21 cellular contexts compared by ENCODE assay signal in genomic region chr13:34153428-34154180, GRCh38.
DNase-seq lines count a peak whose midpoint lies in the region; ATAC-seq, FAIRE-seq and TF ChIP-seq lines count a peak whose summit lies in the region.
"Had no signal": no experiment of that assay in that cellular context is flagged by ENCODE, and none has a peak within 500 bp of the region (broad histone marks: within the 10 kb centered on the region; RNA-seq: fewer than 3 reads in every experiment).

No MANE protein-coding gene starts in this region.

- no peak overlapping the region for H4K5ac ChIP-seq in mesendoderm (ENCODE audit: low read length)

- FAIRE-seq in astrocyte (lab: Jason Lieb, UNC): no peak
- no peak for FAIRE-seq in D721Med (lab: Jason Lieb, UNC)

- H2BK15ac ChIP-seq in mesendoderm (replicated peaks; ENCODE audit: low read depth): no peak overlapping the region

- CTCF ChIA-PET in HEK293T (lab: Yijun Ruan, JAX): no interaction called here

- ATAC-seq in left cardiac atrium (no peak), Right ventricle myocardium inferior (no peak), GM18909 (IDR thresholded peaks at IDR 0.05; ENCODE audit: poor library complexity, unreplicated experiment) (no peak), GM19455 (IDR thresholded peaks at IDR 0.05; ENCODE audit: unreplicated experiment) (no peak)
- ATAC-seq: CD8-positive, alpha-beta T cell; esophagus mucosa; psoas muscle; stimulated activated memory B cell treated with anti-CD40 and anti-IgM and Interleukin-4, amounts not matched to agents 10 μg/mL and 1 μg/mL and 100 μg/mL, for 72 hours had no signal

- no peaks in the 10 kb centered on the region for H3K27me3 Mint-ChIP-seq in astrocyte (ENCODE audit: low read depth, unreplicated experiment)

- no peak overlapping the region for H3K4me3 ChIP-seq in astrocyte (ENCODE audit: insufficient read depth, low read depth, low read length)
- no peak overlapping the region for H3K4me3 ChIP-seq in mesendoderm (ENCODE audit: low read length)
- H3K4me3 ChIP-seq: psoas muscle, upper lobe of left lung had no signal

- H3K9me3 ChIP-seq in astrocyte (ENCODE audit: insufficient read depth, low read depth, low read length): no peaks in the 10 kb centered on the region
- H3K9me3 ChIP-seq: psoas muscle, upper lobe of left lung had no signal

- H2AFZ ChIP-seq in astrocyte (ENCODE audit: low read depth, low read length): no peak overlapping the region

- H3K9ac ChIP-seq in astrocyte (ENCODE audit: low read length) (no peak overlapping the region), mesendoderm (ENCODE audit: low read length) (no peak overlapping the region)

- H3K4me3 Mint-ChIP-seq in astrocyte (ENCODE audit: unreplicated experiment): no peak overlapping the region
- H3K4me3 Mint-ChIP-seq: CD8-positive, alpha-beta T cell; dendritic cell treated with granulocyte-macrophage colony-stimulating factor and Interleukin-4, amounts not matched to agents 40 ng/mL and 50 ng/mL, for 4 days; immature natural killer cell; nephron; stimulated activated memory B cell treated with anti-CD40 and anti-IgM and Interleukin-4, amounts not matched to agents 10 μg/mL and 1 μg/mL and 100 μg/mL, for 72 hours; T-helper 2 cell treated with Interferon-gamma antibody and Interleukin-4, amounts not matched to agents 5 μg/mL and 100 μg/mL, for 36 hours had no signal

- H3K79me2 ChIP-seq in astrocyte (ENCODE audit: insufficient read depth, low read length) (no peaks in the 10 kb centered on the region), mesendoderm (ENCODE audit: control insufficient read depth, insufficient read depth, low read length) (no peaks in the 10 kb centered on the region)

- H3K79me1 ChIP-seq in mesendoderm (ENCODE audit: low read length): no peaks in the 10 kb centered on the region

- TF ChIP-seq CTCF in astrocyte (IDR thresholded peaks at IDR 0.05; ENCODE audit: insufficient read depth, low read depth, low read length) (no peak), D721Med (IDR thresholded peaks at IDR 0.05; ENCODE audit: insufficient read depth, missing control alignments) (no peak)

- no peaks in the 10 kb centered on the region for H3K36me3 Mint-ChIP-seq in astrocyte (ENCODE audit: low read depth, unreplicated experiment)
- H3K36me3 Mint-ChIP-seq: CD8-positive, alpha-beta T cell; stimulated activated memory B cell treated with anti-CD40 and anti-IgM and Interleukin-4, amounts not matched to agents 10 μg/mL and 1 μg/mL and 100 μg/mL, for 72 hours had no signal

- no peaks in the 10 kb centered on the region for H4K20me1 ChIP-seq in astrocyte (ENCODE audit: insufficient read depth, low read length)

- peak; percentile 20 for DNase-seq in left cardiac atrium
- no peak for DNase-seq in Right ventricle myocardium inferior (ENCODE audit: missing footprints)
- no peak for DNase-seq in astrocyte (ENCODE audit: low read depth)
- DNase-seq in mesendoderm: peak; percentile 52
- no peak for DNase-seq in D721Med (ENCODE audit: insufficient read length, low spot score)
- DNase-seq in HEK293T (ENCODE audit: extremely low spot score): no peak
- DNase-seq: activated naive CD4-positive, alpha-beta T cell treated with Interleukin-2 at 50 U/mL for 16 hours; CD8-positive, alpha-beta T cell; DMS79 treated with DMSO at 0.1 percent for 48 hours; immature natural killer cell; NCI-H1930; NCI-H510A treated with DMSO at 0.1 percent for 48 hours; psoas muscle; upper lobe of left lung had no signal

- no peak overlapping the region for H3K56ac ChIP-seq in mesendoderm (ENCODE audit: low read length)

- POLR2A ChIA-PET in HEK293T (lab: Yijun Ruan, JAX): no interaction called here

- no peak overlapping the region for H2AK5ac ChIP-seq in mesendoderm (ENCODE audit: low read length)

- H2BK5ac ChIP-seq in mesendoderm (ENCODE audit: low read length): no peak overlapping the region

- peak overlapping the region; percentile 79 for H3K27ac Mint-ChIP-seq in astrocyte (ENCODE audit: unreplicated experiment)
- H3K27ac Mint-ChIP-seq: CD8-positive, alpha-beta T cell; dendritic cell treated with granulocyte-macrophage colony-stimulating factor and Interleukin-4, amounts not matched to agents 40 ng/mL and 50 ng/mL, for 4 days; immature natural killer cell; nephron; stimulated activated memory B cell treated with anti-CD40 and anti-IgM and Interleukin-4, amounts not matched to agents 10 μg/mL and 1 μg/mL and 100 μg/mL, for 72 hours; T-helper 2 cell treated with Interferon-gamma antibody and Interleukin-4, amounts not matched to agents 5 μg/mL and 100 μg/mL, for 36 hours had no signal

- H3K4me2 ChIP-seq in astrocyte (ENCODE audit: low read length) (no peak overlapping the region), mesendoderm (ENCODE audit: low read length) (no peak overlapping the region)

- no peak overlapping the region for H3K4ac ChIP-seq in mesendoderm (ENCODE audit: low read depth, low read length)

- H3K23ac ChIP-seq in mesendoderm (ENCODE audit: low read length): no peak overlapping the region

- H3K4me1 ChIP-seq in astrocyte (ENCODE audit: insufficient read depth, low read length) (peaks cover 28% of the 10 kb centered on the region), mesendoderm (ENCODE audit: control insufficient read depth, low read depth, low read length) (peaks cover 12% of the 10 kb centered on the region)
- H3K4me1 ChIP-seq: psoas muscle had no signal

- WGBS in mesendoderm (ENCODE audit: extremely low coverage, insufficient coverage, low lambda C conversion rate): no CpG with 5 or more reads among the region's 12 CpGs

- H3K9me3 Mint-ChIP-seq in astrocyte (ENCODE audit: unreplicated experiment): peaks cover 2% of the 10 kb centered on the region
- H3K9me3 Mint-ChIP-seq: CD8-positive, alpha-beta T cell; nephron had no signal

- peaks cover 35% of the 10 kb centered on the region for H3K4me1 Mint-ChIP-seq in astrocyte (ENCODE audit: low read depth, unreplicated experiment)
- H3K4me1 Mint-ChIP-seq: immature natural killer cell had no signal

- intact Hi-C loops in left cardiac atrium (cut with DNase I) (no loop called here), Right ventricle myocardium inferior (cut with DNase I) (no loop called here)

- no peak overlapping the region for H3K27ac ChIP-seq in astrocyte (ENCODE audit: low read depth, low read length)
- H3K27ac ChIP-seq in mesendoderm (ENCODE audit: low read depth, low read length): no peak overlapping the region
- H3K27ac ChIP-seq: psoas muscle, upper lobe of left lung had no signal

- H3K27me3 ChIP-seq in astrocyte (ENCODE audit: insufficient read depth, low read length) (no peaks in the 10 kb centered on the region), mesendoderm (ENCODE audit: insufficient read depth, low read length, poor library complexity) (no peaks in the 10 kb centered on the region)
- H3K27me3 ChIP-seq: upper lobe of left lung had no signal

- H3K36me3 ChIP-seq in astrocyte (ENCODE audit: insufficient read depth, low read length) (no peaks in the 10 kb centered on the region), mesendoderm (ENCODE audit: control insufficient read depth, insufficient read depth, low read length) (no peaks in the 10 kb centered on the region)
- H3K36me3 ChIP-seq: upper lobe of left lung had no signal

- no peak overlapping the region for H4K8ac ChIP-seq in mesendoderm (ENCODE audit: low read depth, low read length)

- no peak overlapping the region for H3K18ac ChIP-seq in mesendoderm (ENCODE audit: low read length)

- H2BK120ac ChIP-seq in mesendoderm (ENCODE audit: low read depth, low read length): no peak overlapping the region

TF ChIP-seq in HEK293T, 16 proteins besides CTCF, POLR2A, EP300 and RAD21:
- TF ChIP-seq, protein P1, sequence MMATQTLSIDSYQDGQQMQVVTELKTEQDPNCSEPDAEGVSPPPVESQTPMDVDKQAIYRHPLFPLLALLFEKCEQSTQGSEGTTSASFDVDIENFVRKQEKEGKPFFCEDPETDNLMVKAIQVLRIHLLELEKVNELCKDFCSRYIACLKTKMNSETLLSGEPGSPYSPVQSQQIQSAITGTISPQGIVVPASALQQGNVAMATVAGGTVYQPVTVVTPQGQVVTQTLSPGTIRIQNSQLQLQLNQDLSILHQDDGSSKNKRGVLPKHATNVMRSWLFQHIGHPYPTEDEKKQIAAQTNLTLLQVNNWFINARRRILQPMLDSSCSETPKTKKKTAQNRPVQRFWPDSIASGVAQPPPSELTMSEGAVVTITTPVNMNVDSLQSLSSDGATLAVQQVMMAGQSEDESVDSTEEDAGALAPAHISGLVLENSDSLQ (IDR thresholded peaks at IDR 0.05): no peak
- no peak for TF ChIP-seq FOXA1 (IDR thresholded peaks at IDR 0.05)
- no peak for TF ChIP-seq SP1 (IDR thresholded peaks at IDR 0.05)
- TF ChIP-seq NFRKB (IDR thresholded peaks at IDR 0.05): no peak
- TF ChIP-seq ZNF384 (IDR thresholded peaks at IDR 0.05): no peak
- TF ChIP-seq LEF1 (IDR thresholded peaks at IDR 0.05; ENCODE audit: borderline replicate concordance): no peak
- TF ChIP-seq FOXM1 (IDR thresholded peaks at IDR 0.05; ENCODE audit: borderline replicate concordance): no peak
- no peak for TF ChIP-seq TARDBP (IDR thresholded peaks at IDR 0.05)
- TF ChIP-seq ARNT (IDR thresholded peaks at IDR 0.05): no peak
- TF ChIP-seq CTBP1 (IDR thresholded peaks at IDR 0.05; ENCODE audit: borderline replicate concordance): no peak
- TF ChIP-seq HDGF (IDR thresholded peaks at IDR 0.05; ENCODE audit: borderline replicate concordance): no peak
- TF ChIP-seq BHLHE40 (IDR thresholded peaks at IDR 0.05; ENCODE audit: borderline replicate concordance): no peak
- no peak for TF ChIP-seq ELF4 (IDR thresholded peaks at IDR 0.05)
TF ChIP-seq in HEK293T: peak in this region for 0.

Comparison
In these comparisons a context has a peak if more than half of its experiments do, and no peak if none do; other contexts are left out.
1. DNase-seq: peak in left cardiac atrium (single experiment) and mesendoderm (single experiment); none in Right ventricle myocardium inferior (single experiment), astrocyte (single experiment), D721Med (single experiment) and HEK293T (single experiment).